ENCODE assay signal across 19 cellular contexts in the genomic region with DNA sequence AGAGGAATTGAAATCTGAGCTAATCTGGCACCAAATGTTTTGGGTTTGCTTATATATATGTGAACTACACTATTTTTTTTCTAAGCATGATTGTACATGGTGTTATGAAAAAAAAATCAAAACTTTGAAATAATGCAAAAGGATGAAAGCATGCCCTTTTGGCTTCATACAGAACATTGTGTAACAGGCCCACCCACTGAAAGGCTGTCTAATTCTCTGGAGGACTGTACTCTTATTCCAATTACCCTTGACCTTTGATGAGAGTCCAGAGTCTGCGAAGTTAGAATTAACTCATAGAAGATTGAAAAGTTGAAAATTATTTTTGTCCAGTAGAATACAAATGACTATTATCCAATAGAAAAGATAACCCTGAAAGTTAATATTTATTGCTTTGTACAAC.
"Had no signal": no experiment of that assay in that cellular context is flagged by ENCODE, and none has a peak within 500 bp of the region (broad histone marks: within the 10 kb centered on the region; RNA-seq: fewer than 3 reads in every experiment).

No MANE protein-coding gene starts in this region.

- H3K4me3 ChIP-seq: body of pancreas, esophagus muscularis mucosa, gastrocnemius medialis, heart left ventricle, lower lobe of right lung, suprapubic skin, transverse colon, uterus had no signal

- DNase-seq: activated B cell treated with CpG ODN at 0.5 μM for 24 hours; activated CD4-positive, alpha-beta memory T cell treated with anti-CD3 and anti-CD28 coated beads for 36 hours; activated CD4-positive, alpha-beta T cell treated with anti-CD3 and anti-CD28 coated beads for 4 hours; activated naive CD8-positive, alpha-beta T cell treated with anti-CD3 and anti-CD28 coated beads for 36 hours; activated T-cell treated with anti-CD3 and anti-CD28 coated beads for 4 hours; body of pancreas; cortex of kidney; effector CD4-positive, alpha-beta T cell; gastrocnemius medialis; heart left ventricle; lower lobe of right lung; natural killer cell; SK-N-SH; transverse colon; uterus had no signal

- H3K27me3 ChIP-seq: body of pancreas, esophagus muscularis mucosa, gastrocnemius medialis, heart left ventricle, suprapubic skin, transverse colon, uterus had no signal

- H3K9ac ChIP-seq: SK-N-SH had no signal

- H3K9me3 Mint-ChIP-seq: central memory CD8-positive, alpha-beta T cell had no signal

- ATAC-seq: body of pancreas, lower lobe of right lung, natural killer cell had no signal

- H3K9me3 ChIP-seq: body of pancreas, SK-N-SH, suprapubic skin, transverse colon, uterus had no signal

- H3K27me3 Mint-ChIP-seq: activated CD4-positive, alpha-beta memory T cell treated with anti-CD3 and anti-CD28 coated beads for 36 hours had no signal

- H3K9me2 ChIP-seq: SK-N-SH had no signal

- H3K4me2 ChIP-seq: SK-N-SH had no signal

- H3K36me3 ChIP-seq: esophagus muscularis mucosa, gastrocnemius medialis, heart left ventricle, lower lobe of right lung, suprapubic skin, transverse colon, uterus had no signal

- H3K4me1 Mint-ChIP-seq: activated B cell treated with CpG ODN at 0.5 μM for 24 hours; activated naive CD8-positive, alpha-beta T cell treated with anti-CD3 and anti-CD28 coated beads for 36 hours; central memory CD8-positive, alpha-beta T cell; natural killer cell had no signal

- H3K27ac ChIP-seq: body of pancreas, esophagus muscularis mucosa, gastrocnemius medialis, heart left ventricle, lower lobe of right lung, suprapubic skin, transverse colon, uterus had no signal

- H3K27ac Mint-ChIP-seq: activated B cell treated with CpG ODN at 0.5 μM for 24 hours; activated CD4-positive, alpha-beta memory T cell treated with anti-CD3 and anti-CD28 coated beads for 36 hours; activated naive CD8-positive, alpha-beta T cell treated with anti-CD3 and anti-CD28 coated beads for 36 hours; natural killer cell; stimulated activated naive CD8-positive, alpha-beta T cell treated with anti-CD3 and anti-CD28 coated beads, Interleukin-15, Interleukin-2, amounts not matched to agents 100 ng/mL and 50 ng/mL, for 24 hours had no signal

- H3K36me3 Mint-ChIP-seq: activated CD4-positive, alpha-beta memory T cell treated with anti-CD3 and anti-CD28 coated beads for 36 hours; activated naive CD8-positive, alpha-beta T cell treated with anti-CD3 and anti-CD28 coated beads for 36 hours; natural killer cell had no signal

- H3K4me3 Mint-ChIP-seq: activated B cell treated with CpG ODN at 0.5 μM for 24 hours; activated CD4-positive, alpha-beta memory T cell treated with anti-CD3 and anti-CD28 coated beads for 36 hours; activated naive CD8-positive, alpha-beta T cell treated with anti-CD3 and anti-CD28 coated beads for 36 hours; central memory CD8-positive, alpha-beta T cell; natural killer cell; stimulated activated naive CD8-positive, alpha-beta T cell treated with anti-CD3 and anti-CD28 coated beads, Interleukin-15, Interleukin-2, amounts not matched to agents 100 ng/mL and 50 ng/mL, for 24 hours had no signal

- H3K4me1 ChIP-seq: body of pancreas, gastrocnemius medialis, transverse colon had no signal
